In the genomic region with DNA sequence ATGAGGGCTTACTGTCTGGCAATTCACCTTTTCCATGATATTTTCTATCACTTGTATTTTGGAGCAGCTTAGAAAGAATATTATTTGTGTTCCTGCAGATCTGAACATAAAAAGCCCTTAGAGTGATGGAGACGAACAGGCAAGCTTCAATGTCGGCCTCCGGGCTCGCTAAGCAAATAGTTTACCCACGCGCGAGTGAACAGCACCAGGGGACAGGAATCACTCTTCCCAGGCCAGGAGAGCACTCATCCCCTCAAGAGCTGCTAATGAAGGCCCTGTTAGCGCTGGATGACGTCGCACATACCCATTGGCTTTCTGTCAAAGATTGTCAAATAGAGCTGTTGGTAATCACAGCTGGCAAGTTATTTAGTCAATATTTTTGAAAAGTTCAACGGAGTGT, we compare ENCODE assay signal across 19 cellular contexts.
DNase-seq lines count a peak whose midpoint lies in the region; ATAC-seq and FAIRE-seq lines count a peak whose summit lies in the region.
"Had no signal": no experiment of that assay in that cellular context is flagged by ENCODE, and none has a peak within 500 bp of the region (broad histone marks: within the 10 kb centered on the region; RNA-seq: fewer than 3 reads in every experiment).

No MANE protein-coding gene starts in this region.

- DNase-seq in NCI-H2227 (lab: John Stamatoyannopoulos, UW; ENCODE audit: unreplicated experiment) (peak; percentile 13), NCI-H2227 treated with DMSO at 0.1 percent for 48 hours (lab: John Stamatoyannopoulos, UW) (no peak), NCI-H510A (lab: John Stamatoyannopoulos, UW) (peak; percentile 13), globus pallidus (ENCODE audit: low spot score) (peak; percentile 49), activated gamma-delta T cell treated with Interleukin-2 at 50 U/mL for 16 hours (no peak), NOMO-1 (lab: John Stamatoyannopoulos, UW; ENCODE audit: unreplicated experiment in 2 of 2) (no peak), urothelium cell line (ENCODE audit: low spot score) (no peak)
- DNase-seq in activated T-cell treated with anti-CD3 and anti-CD28 coated beads, Interleukin-2, amount 50 U/mL, for 4 hours = no peak
- DNase-seq: activated CD4-positive, alpha-beta T cell treated with anti-CD3 and anti-CD28 coated beads, Interleukin-2, amount 50 U/mL, for 48 hours; activated naive CD8-positive, alpha-beta T cell treated with anti-CD3 and anti-CD28 coated beads, Interleukin-2, amount 10 ng/mL, durations not matched to agents 7 days and 5 days; activated T-cell treated with anti-CD3 and anti-CD28 coated beads, Interleukin-2, amount 50 U/mL, for 72 hours; KBM-7; NK-92 treated with Interleukin-12 subunit alpha and Interleukin-12 subunit beta, amount 100 ng/mL, for 24 hours; stimulated activated CD4-positive, alpha-beta T cell treated with anti-CD3 and anti-CD28 coated beads, Interleukin-15, amount 100 ng/mL, for 24 hours; stimulated activated naive CD4-positive, alpha-beta T cell treated with Interleukin-2 at 50 U/mL for 16 hours; T-cell had no signal

- no peak for FAIRE-seq in urothelium cell line (lab: Jason Lieb, UNC)
- FAIRE-seq: bronchial epithelial cell, H54, keratinocyte had no signal

- no peak overlapping the region for H3K4me3 Mint-ChIP-seq in activated T-cell treated with anti-CD3 and anti-CD28 coated beads, Interleukin-2, amount 50 U/mL, for 4 hours
- H3K4me3 Mint-ChIP-seq: activated naive CD8-positive, alpha-beta T cell treated with anti-CD3 and anti-CD28 coated beads, Interleukin-2, amount 10 ng/mL, durations not matched to agents 7 days and 5 days; activated T-cell treated with anti-CD3 and anti-CD28 coated beads, Interleukin-2, amount 50 U/mL, for 72 hours; T-cell had no signal

- H3K9me3 Mint-ChIP-seq in activated T-cell treated with anti-CD3 and anti-CD28 coated beads, Interleukin-2, amount 50 U/mL, for 4 hours = no peaks in the 10 kb centered on the region
- H3K9me3 Mint-ChIP-seq: activated naive CD8-positive, alpha-beta T cell treated with anti-CD3 and anti-CD28 coated beads, Interleukin-2, amount 10 ng/mL, durations not matched to agents 7 days and 5 days; activated T-cell treated with anti-CD3 and anti-CD28 coated beads, Interleukin-2, amount 50 U/mL, for 72 hours; T-cell had no signal

- no peak for ATAC-seq in activated T-cell treated with anti-CD3 and anti-CD28 coated beads, Interleukin-2, amount 50 U/mL, for 4 hours
- ATAC-seq: T-cell had no signal

- H3K4me1 Mint-ChIP-seq in activated T-cell treated with anti-CD3 and anti-CD28 coated beads, Interleukin-2, amount 50 U/mL, for 4 hours (ENCODE audit: low read depth) = peaks cover 3% of the 10 kb centered on the region

- H3K27me3 Mint-ChIP-seq in activated T-cell treated with anti-CD3 and anti-CD28 coated beads, Interleukin-2, amount 50 U/mL, for 4 hours (ENCODE audit: low read depth) = no peaks in the 10 kb centered on the region
- H3K27me3 Mint-ChIP-seq: activated naive CD8-positive, alpha-beta T cell treated with anti-CD3 and anti-CD28 coated beads, Interleukin-2, amount 10 ng/mL, durations not matched to agents 7 days and 5 days; T-cell had no signal

- peaks cover 7% of the 10 kb centered on the region for H3K36me3 Mint-ChIP-seq in activated T-cell treated with anti-CD3 and anti-CD28 coated beads, Interleukin-2, amount 50 U/mL, for 4 hours (ENCODE audit: insufficient read depth)

Comparison
In these comparisons a context has a peak if more than half of its experiments do, and no peak if none do; other contexts are left out.
1. DNase-seq: peak in NCI-H2227 (single experiment), NCI-H510A (single experiment) and globus pallidus (single experiment); none in NCI-H2227 treated with DMSO at 0.1 percent for 48 hours (single experiment), activated gamma-delta T cell treated with Interleukin-2 at 50 U/mL for 16 hours (single experiment), NOMO-1 (0 of 2), urothelium cell line (single experiment) and activated T-cell treated with anti-CD3 and anti-CD28 coated beads, Interleukin-2, amount 50 U/mL, for 4 hours (single experiment).